In genomic region chr17:49574945-49575523, GRCh38 we compare ENCODE assay signal across 9 cellular contexts. TPM values are rescaled to one million over a fixed set of nuclear protein-coding genes. Genes with fewer than 3 reads are reported as not detected.
DNase-seq lines count a peak whose midpoint lies in the region; ATAC-seq and TF ChIP-seq lines count a peak whose summit lies in the region.
"Had no signal": no experiment of that assay in that cellular context is flagged by ENCODE, and none has a peak within 500 bp of the region (broad histone marks: within the 10 kb centered on the region; RNA-seq: fewer than 3 reads in every experiment).

No MANE protein-coding gene starts in this region.

- H3K4me1 ChIP-seq in A673 (ENCODE audit: insufficient read depth, low read length, poor library complexity, severe bottlenecking), result peaks cover 8% of the 10 kb centered on the region
- H3K4me1 ChIP-seq in HUES6 (ENCODE audit: control insufficient read depth, insufficient read depth, low read length), result peaks cover 16% of the 10 kb centered on the region
- peaks cover 6% of the 10 kb centered on the region for H3K4me1 ChIP-seq in colonic mucosa

- ATAC-seq in natural killer cell treated with Interleukin-12 subunit alpha and Interleukin-12 subunit beta and Interleukin-15 and Interleukin-18, amount 100 ng/mL, for 72 hours, result no peak
- ATAC-seq in GM21447 (IDR thresholded peaks at IDR 0.05; ENCODE audit: unreplicated experiment) (no peak), HG03439 (IDR thresholded peaks at IDR 0.05; ENCODE audit: unreplicated experiment) (no peak)

- no peak for DNase-seq in A673 (ENCODE audit: low spot score)
- DNase-seq in colonic mucosa, result no peak
- DNase-seq in natural killer cell treated with Interleukin-12 subunit alpha and Interleukin-12 subunit beta and Interleukin-15 and Interleukin-18, amount 100 ng/mL, for 72 hours (ENCODE audit: low spot score), result no peak
- no peak for DNase-seq in activated effector memory CD4-positive, alpha-beta T cell treated with anti-CD3 and anti-CD28 coated beads, Interleukin-2, amount 50 U/mL, for 16 hours
- no peak for DNase-seq in activated CD8-positive, alpha-beta memory T cell treated with anti-CD3 and anti-CD28 coated beads, Interleukin-2, amount 50 U/mL, for 4 hours
- DNase-seq: cortex of kidney had no signal

- H3K27ac ChIP-seq in A673 (ENCODE audit: low read depth, low read length, poor library complexity, severe bottlenecking) (no peak overlapping the region), HUES6 (ENCODE audit: low read depth, low read length) (no peak overlapping the region), colonic mucosa (no peak overlapping the region)

- no peaks in the 10 kb centered on the region for H3K36me3 Mint-ChIP-seq in natural killer cell treated with Interleukin-12 subunit alpha and Interleukin-12 subunit beta and Interleukin-15 and Interleukin-18, amount 100 ng/mL, for 72 hours

- no TSS peak for BruUV-seq in A673 (replicated peaks; lab: Mats Ljungman, UMichigan)

- TF ChIP-seq CTCF in A673 (conservative IDR thresholded peaks at IDR 0.05; ENCODE audit: low read depth, low read length) (no peak), colonic mucosa (IDR thresholded peaks at IDR 0.05) (no peak)

- intact Hi-C loops in A673 (cut with micrococcal nuclease; ENCODE audit: unreplicated experiment) (no loop called here), colonic mucosa (cut with DNase I) (loop anchor here (5.0 kb wide), 2 partner anchors 202 to 277 kb away; no protein-coding TSS in a partner anchor)

- H3K27me3 ChIP-seq in A673 (replicated peaks; ENCODE audit: insufficient read depth, low read depth, low read length, poor library complexity) (peaks cover 14% of the 10 kb centered on the region), HUES6 (ENCODE audit: control insufficient read depth, insufficient read depth, low read length) (peaks cover 71% of the 10 kb centered on the region), colonic mucosa (peaks cover 36% of the 10 kb centered on the region)

- peak overlapping the region; percentile 58 for H3K4me3 Mint-ChIP-seq in natural killer cell treated with Interleukin-12 subunit alpha and Interleukin-12 subunit beta and Interleukin-15 and Interleukin-18, amount 100 ng/mL, for 72 hours

- H3K9me3 Mint-ChIP-seq in natural killer cell treated with Interleukin-12 subunit alpha and Interleukin-12 subunit beta and Interleukin-15 and Interleukin-18, amount 100 ng/mL, for 72 hours, result no peaks in the 10 kb centered on the region

- H3K4me1 Mint-ChIP-seq in natural killer cell treated with Interleukin-12 subunit alpha and Interleukin-12 subunit beta and Interleukin-15 and Interleukin-18, amount 100 ng/mL, for 72 hours (ENCODE audit: low read depth in 2 of 2), result peaks cover 11 to 12% of the 10 kb centered on the region in 2 donors

- CTCF ChIA-PET in A673 (lab: Charles Lee), result interaction anchor here (0.6 to 1.3 kb wide), 5 partner anchors 102 to 423 kb away, joined by 3 to 8 read pairs (median 4); no protein-coding TSS in a partner anchor

- H3K36me3 ChIP-seq in A673 (ENCODE audit: insufficient read depth, low read length, poor library complexity, severe bottlenecking), result no peaks in the 10 kb centered on the region
- no peaks in the 10 kb centered on the region for H3K36me3 ChIP-seq in HUES6 (ENCODE audit: control insufficient read depth, insufficient read depth, low read length)
- no peaks in the 10 kb centered on the region for H3K36me3 ChIP-seq in colonic mucosa

- H3K9me3 ChIP-seq in A673 (ENCODE audit: low read depth, low read length, poor library complexity, severe bottlenecking) (no peaks in the 10 kb centered on the region), HUES6 (ENCODE audit: control insufficient read depth, insufficient read depth, low read depth, low read length) (no peaks in the 10 kb centered on the region), colonic mucosa (no peaks in the 10 kb centered on the region)

- H3K9ac ChIP-seq in HUES6 (ENCODE audit: low read length) (no peak overlapping the region), colonic mucosa (ENCODE audit: low read depth in 2 of 2, low read length in 2 of 2) (no peak overlapping the region)

- H3K27ac Mint-ChIP-seq in natural killer cell treated with Interleukin-12 subunit alpha and Interleukin-12 subunit beta and Interleukin-15 and Interleukin-18, amount 100 ng/mL, for 72 hours, result no peak overlapping the region

- POLR2A ChIA-PET in A673 (lab: Charles Lee; ENCODE audit: low non-redundant PET), result interaction anchor here (0.5 to 0.6 kb wide), 2 partner anchors 10 to 13 kb away, joined by 9 to 11 read pairs; no protein-coding TSS in a partner anchor

- H3K4me3 ChIP-seq in A673 (ENCODE audit: low read depth, low read length, poor library complexity, severe bottlenecking), result peak overlapping the region; percentile 59
- H3K4me3 ChIP-seq in HUES6 (ENCODE audit: low read depth, low read length), result peak overlapping the region; percentile 100
- peak overlapping the region; percentile 40 for H3K4me3 ChIP-seq in colonic mucosa

- H3K27me3 Mint-ChIP-seq in natural killer cell treated with Interleukin-12 subunit alpha and Interleukin-12 subunit beta and Interleukin-15 and Interleukin-18, amount 100 ng/mL, for 72 hours, result peaks cover 43 to 46% of the 10 kb centered on the region in 2 donors

RNA-seq across cellular contexts. Expression of gene NXPH3, which starts 0.6 kb away (rescaled TPM):
- total RNA-seq in A673 (2021), result 0.21 and 0.46 TPM in 2 replicates
- 1 to 10 TPM in 1 of 2 donors, under 1 TPM in 1; 0.42 to 2.1 TPM for total RNA-seq in colonic mucosa
- total RNA-seq in natural killer cell treated with Interleukin-12 subunit alpha and Interleukin-12 subunit beta and Interleukin-15 and Interleukin-18, amount 100 ng/mL, for 72 hours, result not detected

Comparison
In these comparisons a context has a peak if more than half of its experiments do, and no peak if none do; other contexts are left out.
1. H3K4me3 ChIP-seq: peak in every context shown above with its lines; median percentile 100 in HUES6; 59 in A673; 40 in colonic mucosa.